Comparison of ENCODE assay signal across 1 cellular context in the genomic region with DNA sequence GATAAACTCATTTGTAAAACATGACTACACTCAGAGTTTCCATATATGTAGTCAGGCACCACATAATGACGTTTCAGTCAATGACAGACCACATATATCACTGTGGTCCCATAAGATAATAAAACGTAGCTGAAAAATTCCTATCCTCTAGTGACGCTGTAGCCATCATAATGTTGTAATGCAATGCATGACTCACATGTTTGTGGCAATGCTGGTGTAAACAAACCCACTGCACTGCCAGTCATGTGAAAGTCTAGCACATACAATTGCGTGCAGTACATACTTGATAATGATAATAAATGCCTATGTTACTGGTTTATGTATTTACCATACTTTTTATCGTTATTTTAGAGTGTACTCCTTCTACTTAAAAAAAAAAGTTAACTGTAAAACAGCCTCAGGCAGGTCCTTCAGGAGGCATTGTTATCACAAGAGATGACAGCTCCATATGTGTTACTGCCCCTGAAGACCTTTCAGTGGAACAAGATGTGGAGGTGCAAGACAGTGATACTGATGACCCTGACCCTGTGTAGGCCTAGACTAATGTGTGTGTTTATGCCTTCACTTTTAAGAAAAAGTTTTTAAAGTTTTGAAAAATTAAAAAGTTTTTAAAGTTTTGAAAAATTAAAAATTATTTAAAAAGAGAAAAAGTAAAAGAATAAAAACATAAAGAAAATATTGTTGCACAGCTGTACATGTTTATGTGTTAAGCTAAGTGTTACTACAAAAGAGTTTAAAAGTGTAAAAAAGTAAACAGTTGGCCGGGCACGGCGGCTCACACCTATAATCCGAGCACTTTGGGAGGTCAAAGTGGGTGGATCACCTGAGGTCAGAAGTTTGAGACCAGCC.
A peak's percentile ranks its signal among the peaks of the same experiment; 100 is the strongest.
TF ChIP-seq lines count a peak whose summit lies in the region.

No MANE protein-coding gene starts in this region.

TF ChIP-seq in K562, 482 proteins besides CTCF, POLR2A, EP300 and RAD21 (continued from another document and continues in another):
- TF ChIP-seq, protein P1, sequence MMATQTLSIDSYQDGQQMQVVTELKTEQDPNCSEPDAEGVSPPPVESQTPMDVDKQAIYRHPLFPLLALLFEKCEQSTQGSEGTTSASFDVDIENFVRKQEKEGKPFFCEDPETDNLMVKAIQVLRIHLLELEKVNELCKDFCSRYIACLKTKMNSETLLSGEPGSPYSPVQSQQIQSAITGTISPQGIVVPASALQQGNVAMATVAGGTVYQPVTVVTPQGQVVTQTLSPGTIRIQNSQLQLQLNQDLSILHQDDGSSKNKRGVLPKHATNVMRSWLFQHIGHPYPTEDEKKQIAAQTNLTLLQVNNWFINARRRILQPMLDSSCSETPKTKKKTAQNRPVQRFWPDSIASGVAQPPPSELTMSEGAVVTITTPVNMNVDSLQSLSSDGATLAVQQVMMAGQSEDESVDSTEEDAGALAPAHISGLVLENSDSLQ (IDR thresholded peaks at IDR 0.05) = peak; percentile 93
- TF ChIP-seq FOXJ3 (CRISPR knock-in tag; IDR thresholded peaks at IDR 0.05) (no peak), ID3 (CRISPR knock-in tag; IDR thresholded peaks at IDR 0.05) (no peak), ID3 (tag; IDR thresholded peaks at IDR 0.05) (0 out of 2 replicates have a peak, but pooled peaks have one; percentile 25), TCF3 (CRISPR knock-in tag; IDR thresholded peaks at IDR 0.05) (peak; percentile 87), TAL1 (IDR thresholded peaks at IDR 0.05) (peak; percentile 91), CC2D1A (IDR thresholded peaks at IDR 0.05) (no peak), TRIM24 (IDR thresholded peaks at IDR 0.05) (peak in 1 of 2 experiments; percentile 81; a peak in 2 of 4 replicates), C11orf30 (IDR thresholded peaks at IDR 0.05; ENCODE audit: low read depth) (peak; percentile 47), CBFA2T3 (IDR thresholded peaks at IDR 0.05) (peak; percentile 92), ZNF766 (CRISPR knock-in tag; conservative IDR thresholded peaks at IDR 0.05) (peak; percentile 62; the same call in 1 of the 2 replicates), FOXM1 (IDR thresholded peaks at IDR 0.05; ENCODE audit: low read depth) (peak; percentile 55; the same call in 1 of the 2 replicates), FOXM1 (CRISPR knock-in tag; IDR thresholded peaks at IDR 0.05; ENCODE audit: low read depth) (no peak), RBFOX2 (IDR thresholded peaks at IDR 0.05; ENCODE audit: low read depth, low read length) (peak; percentile 37; the same call in 1 of the 2 replicates)
- TF ChIP-seq, protein P2, sequence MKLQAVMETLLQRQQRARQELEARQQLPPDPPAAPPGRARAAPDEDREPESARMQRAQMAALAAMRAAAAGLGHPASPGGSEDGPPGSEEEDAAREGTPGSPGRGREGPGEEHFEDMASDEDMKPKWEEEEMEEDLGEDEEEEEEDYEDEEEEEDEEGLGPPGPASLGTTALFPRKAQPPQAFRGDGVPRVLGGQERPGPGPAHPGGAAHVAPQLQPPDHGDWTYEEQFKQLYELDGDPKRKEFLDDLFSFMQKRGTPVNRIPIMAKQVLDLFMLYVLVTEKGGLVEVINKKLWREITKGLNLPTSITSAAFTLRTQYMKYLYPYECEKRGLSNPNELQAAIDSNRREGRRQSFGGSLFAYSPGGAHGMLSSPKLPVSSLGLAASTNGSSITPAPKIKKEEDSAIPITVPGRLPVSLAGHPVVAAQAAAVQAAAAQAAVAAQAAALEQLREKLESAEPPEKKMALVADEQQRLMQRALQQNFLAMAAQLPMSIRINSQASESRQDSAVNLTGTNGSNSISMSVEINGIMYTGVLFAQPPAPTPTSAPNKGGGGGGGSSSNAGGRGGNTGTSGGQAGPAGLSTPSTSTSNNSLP (IDR thresholded peaks at IDR 0.05; ENCODE audit: borderline replicate concordance, low read depth, low read length) = peak; percentile 52; the same call in 1 of the 2 replicates
- TF ChIP-seq, protein P3, sequence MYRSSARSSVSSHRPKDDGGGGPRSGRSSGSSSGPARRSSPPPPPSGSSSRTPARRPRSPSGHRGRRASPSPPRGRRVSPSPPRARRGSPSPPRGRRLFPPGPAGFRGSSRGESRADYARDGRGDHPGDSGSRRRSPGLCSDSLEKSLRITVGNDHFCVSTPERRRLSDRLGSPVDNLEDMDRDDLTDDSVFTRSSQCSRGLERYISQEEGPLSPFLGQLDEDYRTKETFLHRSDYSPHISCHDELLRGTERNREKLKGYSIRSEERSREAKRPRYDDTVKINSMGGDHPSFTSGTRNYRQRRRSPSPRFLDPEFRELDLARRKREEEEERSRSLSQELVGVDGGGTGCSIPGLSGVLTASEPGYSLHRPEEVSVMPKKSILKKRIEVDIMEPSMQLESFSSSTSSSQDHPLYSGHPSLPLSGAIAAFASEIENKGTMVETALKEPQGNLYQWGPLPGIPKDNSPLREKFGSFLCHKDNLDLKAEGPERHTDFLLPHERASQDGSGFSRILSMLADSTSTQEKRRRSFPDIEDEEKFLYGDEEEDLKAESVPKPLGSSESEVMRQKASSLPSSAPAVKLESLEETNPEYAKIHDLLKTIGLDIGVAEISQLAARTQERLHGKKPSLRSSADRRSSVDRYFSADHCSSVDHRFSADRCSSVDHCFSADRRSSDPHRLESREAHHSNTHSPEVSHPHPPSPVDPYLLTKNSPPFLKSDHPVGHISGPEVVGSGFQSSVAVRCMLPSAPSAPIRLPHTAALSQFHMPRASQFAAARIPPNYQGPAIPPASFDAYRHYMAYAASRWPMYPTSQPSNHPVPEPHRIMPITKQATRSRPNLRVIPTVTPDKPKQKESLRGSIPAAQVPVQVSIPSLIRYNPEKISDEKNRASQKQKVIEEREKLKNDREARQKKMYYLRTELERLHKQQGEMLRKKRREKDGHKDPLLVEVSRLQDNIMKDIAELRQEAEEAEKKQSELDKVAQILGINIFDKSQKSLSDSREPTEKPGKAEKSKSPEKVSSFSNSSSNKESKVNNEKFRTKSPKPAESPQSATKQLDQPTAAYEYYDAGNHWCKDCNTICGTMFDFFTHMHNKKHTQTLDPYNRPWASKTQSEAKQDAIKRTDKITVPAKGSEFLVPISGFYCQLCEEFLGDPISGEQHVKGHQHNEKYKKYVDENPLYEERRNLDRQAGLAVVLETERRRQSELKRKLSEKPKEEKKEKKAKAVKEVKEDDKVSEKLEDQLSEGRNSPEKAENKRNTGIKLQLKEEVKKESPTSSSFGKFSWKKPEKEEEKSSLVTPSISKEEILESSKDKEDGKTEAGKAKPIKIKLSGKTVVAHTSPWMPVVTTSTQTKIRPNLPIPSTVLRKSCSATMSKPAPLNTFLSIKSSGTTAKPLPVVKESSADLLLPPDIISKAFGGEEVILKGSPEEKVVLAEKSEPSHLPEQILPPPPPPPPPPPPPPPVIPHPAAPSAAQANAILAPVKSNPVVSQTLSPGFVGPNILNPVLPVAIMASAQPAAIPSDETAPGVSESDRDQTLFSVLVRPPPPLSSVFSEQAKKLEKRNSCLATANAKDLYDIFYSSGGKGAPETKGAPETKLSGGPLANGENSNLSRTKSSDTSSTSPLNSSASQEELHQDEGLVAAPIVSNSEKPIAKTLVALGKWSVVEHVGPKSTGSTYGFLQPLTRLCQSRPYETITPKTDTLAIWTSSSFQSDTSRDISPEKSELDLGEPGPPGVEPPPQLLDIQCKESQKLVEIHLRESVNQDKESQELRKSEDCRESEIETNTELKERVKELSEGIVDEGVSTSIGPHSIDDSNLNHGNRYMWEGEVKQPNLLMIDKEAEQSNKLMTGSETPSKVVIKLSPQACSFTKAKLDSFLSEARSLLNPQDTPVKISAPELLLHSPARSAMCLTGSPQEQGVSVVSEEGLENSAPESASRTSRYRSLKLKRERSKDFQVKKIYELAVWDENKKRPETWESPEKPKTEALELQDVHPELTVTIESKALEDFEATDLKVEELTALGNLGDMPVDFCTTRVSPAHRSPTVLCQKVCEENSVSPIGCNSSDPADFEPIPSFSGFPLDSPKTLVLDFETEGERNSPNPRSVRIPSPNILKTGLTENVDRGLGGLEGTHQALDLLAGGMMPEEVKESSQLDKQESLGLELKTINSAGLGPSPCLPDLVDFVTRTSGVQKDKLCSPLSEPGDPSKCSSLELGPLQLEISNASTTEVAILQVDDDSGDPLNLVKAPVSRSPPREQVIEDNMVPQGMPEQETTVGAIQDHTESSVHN (IDR thresholded peaks at IDR 0.05; ENCODE audit: borderline replicate concordance in 1 of 2, low read depth in 1 of 2) = peak in 1 of 2 experiments; percentile 92; a peak in 3 of 4 replicates
- TF ChIP-seq, protein P4, sequence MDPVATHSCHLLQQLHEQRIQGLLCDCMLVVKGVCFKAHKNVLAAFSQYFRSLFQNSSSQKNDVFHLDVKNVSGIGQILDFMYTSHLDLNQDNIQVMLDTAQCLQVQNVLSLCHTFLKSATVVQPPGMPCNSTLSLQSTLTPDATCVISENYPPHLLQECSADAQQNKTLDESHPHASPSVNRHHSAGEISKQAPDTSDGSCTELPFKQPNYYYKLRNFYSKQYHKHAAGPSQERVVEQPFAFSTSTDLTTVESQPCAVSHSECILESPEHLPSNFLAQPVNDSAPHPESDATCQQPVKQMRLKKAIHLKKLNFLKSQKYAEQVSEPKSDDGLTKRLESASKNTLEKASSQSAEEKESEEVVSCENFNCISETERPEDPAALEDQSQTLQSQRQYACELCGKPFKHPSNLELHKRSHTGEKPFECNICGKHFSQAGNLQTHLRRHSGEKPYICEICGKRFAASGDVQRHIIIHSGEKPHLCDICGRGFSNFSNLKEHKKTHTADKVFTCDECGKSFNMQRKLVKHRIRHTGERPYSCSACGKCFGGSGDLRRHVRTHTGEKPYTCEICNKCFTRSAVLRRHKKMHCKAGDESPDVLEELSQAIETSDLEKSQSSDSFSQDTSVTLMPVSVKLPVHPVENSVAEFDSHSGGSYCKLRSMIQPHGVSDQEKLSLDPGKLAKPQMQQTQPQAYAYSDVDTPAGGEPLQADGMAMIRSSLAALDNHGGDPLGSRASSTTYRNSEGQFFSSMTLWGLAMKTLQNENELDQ (CRISPR knock-in tag; IDR thresholded peaks at IDR 0.05; ENCODE audit: borderline replicate concordance) = no peak
- TF ChIP-seq, protein P5, sequence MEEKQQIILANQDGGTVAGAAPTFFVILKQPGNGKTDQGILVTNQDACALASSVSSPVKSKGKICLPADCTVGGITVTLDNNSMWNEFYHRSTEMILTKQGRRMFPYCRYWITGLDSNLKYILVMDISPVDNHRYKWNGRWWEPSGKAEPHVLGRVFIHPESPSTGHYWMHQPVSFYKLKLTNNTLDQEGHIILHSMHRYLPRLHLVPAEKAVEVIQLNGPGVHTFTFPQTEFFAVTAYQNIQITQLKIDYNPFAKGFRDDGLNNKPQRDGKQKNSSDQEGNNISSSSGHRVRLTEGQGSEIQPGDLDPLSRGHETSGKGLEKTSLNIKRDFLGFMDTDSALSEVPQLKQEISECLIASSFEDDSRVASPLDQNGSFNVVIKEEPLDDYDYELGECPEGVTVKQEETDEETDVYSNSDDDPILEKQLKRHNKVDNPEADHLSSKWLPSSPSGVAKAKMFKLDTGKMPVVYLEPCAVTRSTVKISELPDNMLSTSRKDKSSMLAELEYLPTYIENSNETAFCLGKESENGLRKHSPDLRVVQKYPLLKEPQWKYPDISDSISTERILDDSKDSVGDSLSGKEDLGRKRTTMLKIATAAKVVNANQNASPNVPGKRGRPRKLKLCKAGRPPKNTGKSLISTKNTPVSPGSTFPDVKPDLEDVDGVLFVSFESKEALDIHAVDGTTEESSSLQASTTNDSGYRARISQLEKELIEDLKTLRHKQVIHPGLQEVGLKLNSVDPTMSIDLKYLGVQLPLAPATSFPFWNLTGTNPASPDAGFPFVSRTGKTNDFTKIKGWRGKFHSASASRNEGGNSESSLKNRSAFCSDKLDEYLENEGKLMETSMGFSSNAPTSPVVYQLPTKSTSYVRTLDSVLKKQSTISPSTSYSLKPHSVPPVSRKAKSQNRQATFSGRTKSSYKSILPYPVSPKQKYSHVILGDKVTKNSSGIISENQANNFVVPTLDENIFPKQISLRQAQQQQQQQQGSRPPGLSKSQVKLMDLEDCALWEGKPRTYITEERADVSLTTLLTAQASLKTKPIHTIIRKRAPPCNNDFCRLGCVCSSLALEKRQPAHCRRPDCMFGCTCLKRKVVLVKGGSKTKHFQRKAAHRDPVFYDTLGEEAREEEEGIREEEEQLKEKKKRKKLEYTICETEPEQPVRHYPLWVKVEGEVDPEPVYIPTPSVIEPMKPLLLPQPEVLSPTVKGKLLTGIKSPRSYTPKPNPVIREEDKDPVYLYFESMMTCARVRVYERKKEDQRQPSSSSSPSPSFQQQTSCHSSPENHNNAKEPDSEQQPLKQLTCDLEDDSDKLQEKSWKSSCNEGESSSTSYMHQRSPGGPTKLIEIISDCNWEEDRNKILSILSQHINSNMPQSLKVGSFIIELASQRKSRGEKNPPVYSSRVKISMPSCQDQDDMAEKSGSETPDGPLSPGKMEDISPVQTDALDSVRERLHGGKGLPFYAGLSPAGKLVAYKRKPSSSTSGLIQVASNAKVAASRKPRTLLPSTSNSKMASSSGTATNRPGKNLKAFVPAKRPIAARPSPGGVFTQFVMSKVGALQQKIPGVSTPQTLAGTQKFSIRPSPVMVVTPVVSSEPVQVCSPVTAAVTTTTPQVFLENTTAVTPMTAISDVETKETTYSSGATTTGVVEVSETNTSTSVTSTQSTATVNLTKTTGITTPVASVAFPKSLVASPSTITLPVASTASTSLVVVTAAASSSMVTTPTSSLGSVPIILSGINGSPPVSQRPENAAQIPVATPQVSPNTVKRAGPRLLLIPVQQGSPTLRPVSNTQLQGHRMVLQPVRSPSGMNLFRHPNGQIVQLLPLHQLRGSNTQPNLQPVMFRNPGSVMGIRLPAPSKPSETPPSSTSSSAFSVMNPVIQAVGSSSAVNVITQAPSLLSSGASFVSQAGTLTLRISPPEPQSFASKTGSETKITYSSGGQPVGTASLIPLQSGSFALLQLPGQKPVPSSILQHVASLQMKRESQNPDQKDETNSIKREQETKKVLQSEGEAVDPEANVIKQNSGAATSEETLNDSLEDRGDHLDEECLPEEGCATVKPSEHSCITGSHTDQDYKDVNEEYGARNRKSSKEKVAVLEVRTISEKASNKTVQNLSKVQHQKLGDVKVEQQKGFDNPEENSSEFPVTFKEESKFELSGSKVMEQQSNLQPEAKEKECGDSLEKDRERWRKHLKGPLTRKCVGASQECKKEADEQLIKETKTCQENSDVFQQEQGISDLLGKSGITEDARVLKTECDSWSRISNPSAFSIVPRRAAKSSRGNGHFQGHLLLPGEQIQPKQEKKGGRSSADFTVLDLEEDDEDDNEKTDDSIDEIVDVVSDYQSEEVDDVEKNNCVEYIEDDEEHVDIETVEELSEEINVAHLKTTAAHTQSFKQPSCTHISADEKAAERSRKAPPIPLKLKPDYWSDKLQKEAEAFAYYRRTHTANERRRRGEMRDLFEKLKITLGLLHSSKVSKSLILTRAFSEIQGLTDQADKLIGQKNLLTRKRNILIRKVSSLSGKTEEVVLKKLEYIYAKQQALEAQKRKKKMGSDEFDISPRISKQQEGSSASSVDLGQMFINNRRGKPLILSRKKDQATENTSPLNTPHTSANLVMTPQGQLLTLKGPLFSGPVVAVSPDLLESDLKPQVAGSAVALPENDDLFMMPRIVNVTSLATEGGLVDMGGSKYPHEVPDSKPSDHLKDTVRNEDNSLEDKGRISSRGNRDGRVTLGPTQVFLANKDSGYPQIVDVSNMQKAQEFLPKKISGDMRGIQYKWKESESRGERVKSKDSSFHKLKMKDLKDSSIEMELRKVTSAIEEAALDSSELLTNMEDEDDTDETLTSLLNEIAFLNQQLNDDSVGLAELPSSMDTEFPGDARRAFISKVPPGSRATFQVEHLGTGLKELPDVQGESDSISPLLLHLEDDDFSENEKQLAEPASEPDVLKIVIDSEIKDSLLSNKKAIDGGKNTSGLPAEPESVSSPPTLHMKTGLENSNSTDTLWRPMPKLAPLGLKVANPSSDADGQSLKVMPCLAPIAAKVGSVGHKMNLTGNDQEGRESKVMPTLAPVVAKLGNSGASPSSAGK (IDR thresholded peaks at IDR 0.05) = peak; percentile 54; the same call in 1 of the 2 replicates
